Comparison of ENCODE assay signal across 9 cellular contexts in genomic region chr9:127974002-127974768, GRCh38. TPM values are rescaled to one million over a fixed set of nuclear protein-coding genes. Genes with fewer than 3 reads are reported as not detected.
A peak's percentile ranks its signal among the peaks of the same experiment; 100 is the strongest.
DNase-seq lines count a peak whose midpoint lies in the region; ATAC-seq and TF ChIP-seq lines count a peak whose summit lies in the region.
"Had no signal": no experiment of that assay in that cellular context is flagged by ENCODE, and none has a peak within 500 bp of the region (broad histone marks: within the 10 kb centered on the region; RNA-seq: fewer than 3 reads in every experiment).

No MANE protein-coding gene starts in this region.

- H3K4me1 ChIP-seq in body of pancreas, result peaks cover 99% of the 10 kb centered on the region

- TF ChIP-seq RAD21 in neural cell (conservative IDR thresholded peaks at IDR 0.05), result no peak

- TF ChIP-seq POLR2A in body of pancreas (IDR thresholded peaks at IDR 0.05) (peak in 1 of 3 donors; percentile 3), erythroblast (IDR thresholded peaks at IDR 0.05; ENCODE audit: low read length) (no peak)

- H3K27ac ChIP-seq in C4-2B, result peak overlapping the region; percentile 85
- peak overlapping the region; percentile 80 to 97 (median 88) for H3K27ac ChIP-seq in body of pancreas
- H3K27ac ChIP-seq in neural cell (ENCODE audit: low read length), result no peak overlapping the region

- DNase-seq in MG63 (peak; percentile 65), body of pancreas (peak in 3 of 4 donors; percentile 32 to 41 (median 35)), erythroblast (lab: John Stamatoyannopoulos, UW) (no peak)
- DNase-seq: NCI-H1694 had no signal

- H3K4me3 ChIP-seq in MG63, result no peak overlapping the region
- no peak overlapping the region for H3K4me3 ChIP-seq in body of pancreas
- no peak overlapping the region for H3K4me3 ChIP-seq in neural cell (ENCODE audit: low read length)

- peaks cover 67% of the 10 kb centered on the region for H3K79me2 ChIP-seq in neural cell (replicated peaks; ENCODE audit: insufficient read depth, low read length)

- TF ChIP-seq EP300 in neural cell (conservative IDR thresholded peaks at IDR 0.05; ENCODE audit: poor library complexity, severe bottlenecking), result no peak

- H3K36me3 ChIP-seq in MG63 (peaks cover 21% of the 10 kb centered on the region), body of pancreas (replicated peaks in 1 of 2; ENCODE audit: insufficient read depth in 1 of 2, low read depth in 2 of 2) (no peaks in the 10 kb centered on the region), neural cell (ENCODE audit: insufficient read depth, low read length) (no peaks in the 10 kb centered on the region)

- WGBS in body of pancreas, 2 donors, result 29 to 32% methylated on average over 10 to 12 of the region's 12 CpGs

- no peaks in the 10 kb centered on the region for H3F3A ChIP-seq in neural cell (ENCODE audit: insufficient read depth, low read length, poor library complexity, severe bottlenecking)

- H3K4me2 ChIP-seq in neural cell (ENCODE audit: low read length), result no peak overlapping the region

- H3K9me3 ChIP-seq in MG63 (no peaks in the 10 kb centered on the region), body of pancreas (no peaks in the 10 kb centered on the region), neural cell (ENCODE audit: low read length) (no peaks in the 10 kb centered on the region)

- TF ChIP-seq CTCF in C4-2B (conservative IDR thresholded peaks at IDR 0.05) (no peak), body of pancreas (IDR thresholded peaks at IDR 0.05) (no peak), neural cell (IDR thresholded peaks at IDR 0.05; ENCODE audit: poor library complexity, severe bottlenecking) (no peak)

- intact Hi-C loops in body of pancreas (cut with DNase I), result no loop called here

- H3K9ac ChIP-seq in neural cell (ENCODE audit: low read length), result peak overlapping the region; percentile 3

- peaks cover 14% of the 10 kb centered on the region for H4K20me1 ChIP-seq in neural cell (ENCODE audit: insufficient read depth)

- no peaks in the 10 kb centered on the region for H3K9me2 ChIP-seq in neural cell (ENCODE audit: insufficient read depth, low read length)

- no peaks in the 10 kb centered on the region for H3K27me3 ChIP-seq in MG63
- no peaks in the 10 kb centered on the region for H3K27me3 ChIP-seq in body of pancreas
- H3K27me3 ChIP-seq in neural cell (ENCODE audit: insufficient read depth, low read depth, low read length), result no peaks in the 10 kb centered on the region

- ATAC-seq in body of pancreas (no peak), HG03280 (IDR thresholded peaks at IDR 0.05; ENCODE audit: unreplicated experiment) (no peak), HG03521 (IDR thresholded peaks at IDR 0.05; ENCODE audit: unreplicated experiment) (no peak), GM19035 (IDR thresholded peaks at IDR 0.05; ENCODE audit: unreplicated experiment) (no peak)

- no peak overlapping the region for H2AFZ ChIP-seq in neural cell (ENCODE audit: low read depth, low read length)

TF ChIP-seq in neural cell, 6 proteins besides CTCF, POLR2A, EP300 and RAD21:
- no peak for TF ChIP-seq SMC3 (conservative IDR thresholded peaks at IDR 0.05; ENCODE audit: poor library complexity)
- no peak for TF ChIP-seq REST (IDR thresholded peaks at IDR 0.05; ENCODE audit: borderline replicate concordance)
- TF ChIP-seq EZH2 (IDR thresholded peaks at IDR 0.05; ENCODE audit: borderline replicate concordance, insufficient read depth, low read length, poor library complexity, severe bottlenecking), result no peak
- TF ChIP-seq POLR2AphosphoS5 (IDR thresholded peaks at IDR 0.05), result no peak
- no peak for TF ChIP-seq MXI1 (conservative IDR thresholded peaks at IDR 0.05; ENCODE audit: poor library complexity, severe bottlenecking)
- no peak for TF ChIP-seq TAF1 (IDR thresholded peaks at IDR 0.05; ENCODE audit: low read depth)

RNA-seq across cellular contexts. Expression of gene EEIG1, which starts 6.6 kb away (rescaled TPM):
- total RNA-seq in MG63 (2014; rRNA removed; shearing (Covaris generic); ENCODE audit: low replicate concordance), result 10.3 and 11.8 TPM in 2 replicates
- total RNA-seq in body of pancreas, result 10 to 100 TPM; 41.9 to 42.0 TPM
- polyA plus RNA-seq in neural cell, result 6.7 and 18.5 TPM in 2 replicates
- 10.7 and 11.2 TPM in 2 replicates for polyA minus RNA-seq in neural cell

RNA-seq across cellular contexts. Expression of gene DPM2, which starts 36.5 kb away (rescaled TPM):
- total RNA-seq in MG63 (2014; rRNA removed; shearing (Covaris generic); ENCODE audit: low replicate concordance), result 23.3 and 38.9 TPM in 2 replicates
- 10 to 100 TPM; 23.3 to 39.9 TPM for total RNA-seq in body of pancreas
- 30.5 and 44.9 TPM in 2 replicates for polyA plus RNA-seq in neural cell
- 15.3 and 20.8 TPM in 2 replicates for polyA minus RNA-seq in neural cell

RNA-seq across cellular contexts. Expression of gene PIP5KL1, which starts 43.6 kb away (rescaled TPM):
- 0.13 TPM in 1 of 2 replicates, not detected in the other for total RNA-seq in MG63 (2014; rRNA removed; shearing (Covaris generic); ENCODE audit: low replicate concordance)
- 1 to 10 TPM; 1.3 to 2.6 TPM for total RNA-seq in body of pancreas
- 3.4 and 5.2 TPM in 2 replicates for polyA plus RNA-seq in neural cell
- 2.5 and 6.6 TPM in 2 replicates for polyA minus RNA-seq in neural cell

RNA-seq across cellular contexts. Expression of gene ST6GALNAC4, which starts 57.3 kb away (rescaled TPM):
- total RNA-seq in MG63 (2014; rRNA removed; shearing (Covaris generic); ENCODE audit: low replicate concordance), result 4.7 and 26.9 TPM in 2 replicates
- 10 to 100 TPM; 36.6 to 63.8 TPM for total RNA-seq in body of pancreas
- polyA plus RNA-seq in neural cell, result 4.8 and 5.9 TPM in 2 replicates
- 5.8 and 6.8 TPM in 2 replicates for polyA minus RNA-seq in neural cell

Comparison
In these comparisons a context has a peak if more than half of its experiments do, and no peak if none do; other contexts are left out.
1. DNase-seq: peak in MG63 (single experiment) and body of pancreas (3 of 4); none in erythroblast (0 of 2).